ENCODE assay signal across 16 cellular contexts in the genomic region with DNA sequence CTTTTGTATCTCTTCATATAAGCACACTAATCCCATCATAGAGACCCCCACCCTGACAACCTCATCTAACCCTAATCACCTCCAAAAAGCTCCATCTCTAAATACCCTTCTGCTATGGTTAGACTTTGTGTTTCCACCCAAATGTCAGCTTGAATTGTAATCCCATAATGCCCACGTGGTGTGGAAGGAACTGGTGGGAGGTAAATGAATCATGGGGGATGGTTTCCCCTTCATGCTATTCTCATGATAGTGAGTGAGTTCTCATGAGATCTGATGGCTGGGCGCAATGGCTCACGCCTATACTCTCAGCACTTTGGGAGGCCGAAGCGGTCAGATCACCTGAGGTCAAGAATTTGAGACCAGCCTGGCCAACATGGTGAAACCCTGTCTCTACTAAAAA. TPM values are rescaled to one million over a fixed set of nuclear protein-coding genes. Genes with fewer than 3 reads are reported as not detected.
DNase-seq lines count a peak whose midpoint lies in the region; ATAC-seq and TF ChIP-seq lines count a peak whose summit lies in the region.
"Had no signal": no experiment of that assay in that cellular context is flagged by ENCODE, and none has a peak within 500 bp of the region (broad histone marks: within the 10 kb centered on the region; RNA-seq: fewer than 3 reads in every experiment).

No MANE protein-coding gene starts in this region.

- peak overlapping the region; percentile 7 for H3K27ac Mint-ChIP-seq in activated T-cell treated with anti-CD3 and anti-CD28 coated beads, Interleukin-2, amount 50 U/mL, for 72 hours
- H3K27ac Mint-ChIP-seq in stimulated activated naive CD8-positive, alpha-beta T cell treated with anti-CD3 and anti-CD28 coated beads, Interleukin-15, Interleukin-2, amounts not matched to agents 100 ng/mL and 50 ng/mL, for 24 hours, result peak overlapping the region; percentile 71
- H3K27ac Mint-ChIP-seq: GM23338 had no signal

- H3K27me3 Mint-ChIP-seq in activated T-cell treated with anti-CD3 and anti-CD28 coated beads, Interleukin-2, amount 50 U/mL, for 72 hours (ENCODE audit: low read depth), result no peaks in the 10 kb centered on the region
- no peaks in the 10 kb centered on the region for H3K27me3 Mint-ChIP-seq in stimulated activated naive CD8-positive, alpha-beta T cell treated with anti-CD3 and anti-CD28 coated beads, Interleukin-15, Interleukin-2, amounts not matched to agents 100 ng/mL and 50 ng/mL, for 24 hours

- no peak for ATAC-seq in activated T-cell treated with anti-CD3 and anti-CD28 coated beads, Interleukin-2, amount 50 U/mL, for 72 hours (replicated peaks in 1 of 2)
- ATAC-seq in HG03565 (IDR thresholded peaks at IDR 0.05; ENCODE audit: unreplicated experiment) (no peak), omental fat pad (ENCODE audit: low FRiP score) (no peak)
- ATAC-seq: foreskin keratinocyte, GM23338 had no signal

- intact Hi-C loops in lower leg skin (cut with DNase I; ENCODE audit: low total_unique reads), result no loop called here

- H3K9me3 Mint-ChIP-seq in activated T-cell treated with anti-CD3 and anti-CD28 coated beads, Interleukin-2, amount 50 U/mL, for 72 hours, result no peaks in the 10 kb centered on the region
- no peaks in the 10 kb centered on the region for H3K9me3 Mint-ChIP-seq in stimulated activated naive CD8-positive, alpha-beta T cell treated with anti-CD3 and anti-CD28 coated beads, Interleukin-15, Interleukin-2, amounts not matched to agents 100 ng/mL and 50 ng/mL, for 24 hours
- H3K9me3 Mint-ChIP-seq: GM23338 had no signal

- H3K4me3 ChIP-seq in lower leg skin (ENCODE audit: low read depth, poor library complexity, severe bottlenecking), result no peak overlapping the region
- H3K4me3 ChIP-seq: GM23338, sigmoid colon had no signal

- H3K36me3 Mint-ChIP-seq in activated T-cell treated with anti-CD3 and anti-CD28 coated beads, Interleukin-2, amount 50 U/mL, for 72 hours (ENCODE audit: insufficient read depth in 2 of 2), result peaks cover 6 to 8% of the 10 kb centered on the region in 2 donors
- H3K36me3 Mint-ChIP-seq in stimulated activated naive CD8-positive, alpha-beta T cell treated with anti-CD3 and anti-CD28 coated beads, Interleukin-15, Interleukin-2, amounts not matched to agents 100 ng/mL and 50 ng/mL, for 24 hours (ENCODE audit: low read depth), result peaks cover 8% of the 10 kb centered on the region

- peak; percentile 21 for DNase-seq in stimulated activated CD4-positive, alpha-beta T cell treated with anti-CD3 and anti-CD28 coated beads, Interleukin-15, amount 100 ng/mL, for 24 hours
- DNase-seq in stimulated activated CD4-positive, alpha-beta T cell treated with anti-CD3 and anti-CD28 coated beads, Interleukin-4, amount 100 ng/mL, for 1 hour, result no peak
- peak; percentile 15 to 16 for DNase-seq in activated T-cell treated with anti-CD3 and anti-CD28 coated beads, Interleukin-2, amount 50 U/mL, for 72 hours
- DNase-seq in dermis microvascular lymphatic vessel endothelial cell (ENCODE audit: low read depth in 2 of 2) (peak; percentile 16 to 41), omental fat pad (ENCODE audit: low spot score) (no peak), lower leg skin (ENCODE audit: low spot score in 2 of 2) (no peak)
- DNase-seq: foreskin keratinocyte, MM.1S, NCI-H1694 treated with DMSO at 0.1 percent for 48 hours, NCI-H345, occipital lobe, sigmoid colon had no signal

- 57 to 86% methylated on average over 5 of the region's 5 CpGs for WGBS in lower leg skin, 2 donors

- peaks cover 24% of the 10 kb centered on the region for H3K4me1 Mint-ChIP-seq in activated T-cell treated with anti-CD3 and anti-CD28 coated beads, Interleukin-2, amount 50 U/mL, for 72 hours (ENCODE audit: low read depth)
- H3K4me1 Mint-ChIP-seq in stimulated activated naive CD8-positive, alpha-beta T cell treated with anti-CD3 and anti-CD28 coated beads, Interleukin-15, Interleukin-2, amounts not matched to agents 100 ng/mL and 50 ng/mL, for 24 hours (ENCODE audit: low read depth), result peaks cover 30% of the 10 kb centered on the region

- no peak for TF ChIP-seq CTCF in omental fat pad (IDR thresholded peaks at IDR 0.05)
- TF ChIP-seq CTCF in lower leg skin (IDR thresholded peaks at IDR 0.05), result no peak

- TF ChIP-seq POLR2A in lower leg skin (IDR thresholded peaks at IDR 0.05), result no peak

- peak overlapping the region in 1 of 2 donors; percentile 62 for H3K4me3 Mint-ChIP-seq in activated T-cell treated with anti-CD3 and anti-CD28 coated beads, Interleukin-2, amount 50 U/mL, for 72 hours
- H3K4me3 Mint-ChIP-seq in stimulated activated naive CD8-positive, alpha-beta T cell treated with anti-CD3 and anti-CD28 coated beads, Interleukin-15, Interleukin-2, amounts not matched to agents 100 ng/mL and 50 ng/mL, for 24 hours, result peak overlapping the region; percentile 37
- H3K4me3 Mint-ChIP-seq: GM23338 had no signal

RNA-seq across cellular contexts. Expression of a gene that starts 2.5 kb away (rescaled TPM):
- 10 to 100 TPM in 1 of 2 donors, 1 to 10 TPM in 1; 8.7 to 10.5 TPM for total RNA-seq in activated T-cell treated with anti-CD3 and anti-CD28 coated beads, Interleukin-2, amount 50 U/mL, for 72 hours
- total RNA-seq in dermis microvascular lymphatic vessel endothelial cell (4.2 and 6.4 TPM in 2 replicates), omental fat pad (10 to 100 TPM in 1 of 4 donors, 1 to 10 TPM in 3; 2.0 to 10.4 (median 4.6) TPM), lower leg skin (10 to 100 TPM; 10.2 to 15.2 (median 10.8) TPM)

RNA-seq across cellular contexts. Expression of a gene that starts 3.6 kb away (rescaled TPM):
- total RNA-seq in activated T-cell treated with anti-CD3 and anti-CD28 coated beads, Interleukin-2, amount 50 U/mL, for 72 hours, result 100 to 1,000 TPM; 158 to 174 TPM
- total RNA-seq in dermis microvascular lymphatic vessel endothelial cell (242 and 246 TPM in 2 replicates), omental fat pad (100 to 1,000 TPM; 134 to 234 (median 190) TPM), lower leg skin (100 to 1,000 TPM; 123 to 215 (median 163) TPM)

RNA-seq across cellular contexts. Expression of a gene that starts 6.8 kb away (rescaled TPM):
- total RNA-seq in activated T-cell treated with anti-CD3 and anti-CD28 coated beads, Interleukin-2, amount 50 U/mL, for 72 hours, result 10 to 100 TPM; 12.9 to 20.9 TPM
- total RNA-seq in dermis microvascular lymphatic vessel endothelial cell (1.7 and 3.4 TPM in 2 replicates), omental fat pad (1 to 10 TPM; 2.3 to 9.0 (median 4.6) TPM), lower leg skin (10 to 100 TPM in 3 of 4 donors, 1 to 10 TPM in 1; 3.5 to 14.5 (median 11.5) TPM)

RNA-seq across cellular contexts. Expression of a gene that starts 36.9 kb away (rescaled TPM):
- total RNA-seq in activated T-cell treated with anti-CD3 and anti-CD28 coated beads, Interleukin-2, amount 50 U/mL, for 72 hours, result 1 to 10 TPM in 1 of 2 donors, under 1 TPM in 1; 0.44 to 1.7 TPM
- total RNA-seq in dermis microvascular lymphatic vessel endothelial cell, result not detected in 2 replicates
- total RNA-seq in omental fat pad, result not detected
- total RNA-seq in lower leg skin, result not detected
- total RNA-seq: activated CD8-positive, alpha-beta memory T cell treated with anti-CD3 and anti-CD28 coated beads for 36 hours; foreskin keratinocyte; GM23338; occipital lobe; sigmoid colon had no signal

RNA-seq across cellular contexts. Expression of a gene that starts 56.0 kb away (rescaled TPM):
- total RNA-seq in activated T-cell treated with anti-CD3 and anti-CD28 coated beads, Interleukin-2, amount 50 U/mL, for 72 hours, result 1 to 10 TPM; 1.7 to 3.6 TPM
- total RNA-seq in dermis microvascular lymphatic vessel endothelial cell (not detected in 2 replicates), omental fat pad (not detected), lower leg skin (1 to 10 TPM in 3 of 4 donors, under 1 TPM in 1; 0.76 to 3.8 (median 1.9) TPM)
- total RNA-seq: activated CD8-positive, alpha-beta memory T cell treated with anti-CD3 and anti-CD28 coated beads for 36 hours; GM23338; occipital lobe had no signal

Comparison
In these comparisons a context has a peak if more than half of its experiments do, and no peak if none do; other contexts are left out.
1. DNase-seq: peak in stimulated activated CD4-positive, alpha-beta T cell treated with anti-CD3 and anti-CD28 coated beads, Interleukin-15, amount 100 ng/mL, for 24 hours (single experiment), activated T-cell treated with anti-CD3 and anti-CD28 coated beads, Interleukin-2, amount 50 U/mL, for 72 hours (2 of 2) and dermis microvascular lymphatic vessel endothelial cell (2 of 2); none in stimulated activated CD4-positive, alpha-beta T cell treated with anti-CD3 and anti-CD28 coated beads, Interleukin-4, amount 100 ng/mL, for 1 hour (single experiment), omental fat pad (single experiment) and lower leg skin (0 of 2).